Comparison of ENCODE assay signal across 2 cellular contexts in the genomic region with DNA sequence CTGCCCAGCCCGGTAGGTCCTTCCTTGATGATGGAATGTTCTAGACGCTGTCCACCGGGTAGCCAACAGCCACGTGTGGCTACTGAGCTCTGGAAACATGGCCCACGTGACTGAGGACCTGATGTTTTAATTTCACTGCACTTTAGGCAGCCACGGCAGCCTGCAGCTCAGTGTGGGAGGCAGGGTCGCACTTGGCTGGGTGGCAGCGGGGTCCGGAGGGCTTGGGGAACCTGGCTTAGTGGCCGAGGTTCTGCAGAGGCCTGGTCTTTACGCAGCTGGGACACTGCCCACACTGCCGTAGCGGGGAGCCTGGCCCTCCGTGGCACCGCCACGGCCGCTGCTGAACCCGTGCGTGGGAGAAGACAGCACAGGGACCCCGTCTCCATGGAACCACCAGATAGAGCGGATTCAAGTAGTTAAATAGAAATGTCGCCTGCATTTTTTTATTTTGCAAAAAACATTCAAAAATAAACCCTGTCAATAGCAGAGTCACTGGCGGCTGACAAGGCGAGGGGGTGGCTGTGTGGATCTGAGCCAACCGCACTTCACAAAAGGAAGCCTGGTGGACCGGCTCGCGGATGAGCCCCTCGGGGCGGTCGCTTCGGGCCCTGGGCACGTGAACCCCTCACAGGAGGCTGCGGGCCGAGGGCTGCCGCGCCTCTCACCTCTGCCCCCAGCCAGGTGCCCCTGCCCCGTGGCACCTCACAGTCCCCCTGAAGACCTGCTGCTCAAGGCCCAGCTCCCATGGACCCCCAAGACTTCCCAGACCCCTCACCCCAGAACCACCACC.
TF ChIP-seq lines count a peak whose summit lies in the region.

No MANE protein-coding gene starts in this region.

TF ChIP-seq in Ishikawa, 13 proteins besides CTCF, POLR2A, EP300 and RAD21:
- TF ChIP-seq, protein P1, sequence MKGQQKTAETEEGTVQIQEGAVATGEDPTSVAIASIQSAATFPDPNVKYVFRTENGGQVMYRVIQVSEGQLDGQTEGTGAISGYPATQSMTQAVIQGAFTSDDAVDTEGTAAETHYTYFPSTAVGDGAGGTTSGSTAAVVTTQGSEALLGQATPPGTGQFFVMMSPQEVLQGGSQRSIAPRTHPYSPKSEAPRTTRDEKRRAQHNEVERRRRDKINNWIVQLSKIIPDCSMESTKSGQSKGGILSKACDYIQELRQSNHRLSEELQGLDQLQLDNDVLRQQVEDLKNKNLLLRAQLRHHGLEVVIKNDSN (IDR thresholded peaks at IDR 0.05), result peak; percentile 50; the same call in 1 of the 2 replicates
- TF ChIP-seq MAX (IDR thresholded peaks at IDR 0.05) (peak; percentile 48; the same call in 1 of the 2 replicates), NFIC (IDR thresholded peaks at IDR 0.05) (no peak)
TF ChIP-seq in Ishikawa: peak in this region for 2.

TF ChIP-seq in H1, 55 proteins besides CTCF, POLR2A, EP300 and RAD21:
- TF ChIP-seq NRF1 (IDR thresholded peaks at IDR 0.05; ENCODE audit: low read depth, low read length) (no peak), MAFK (IDR thresholded peaks at IDR 0.05; ENCODE audit: low read depth, low read length) (no peak), CBX8 (IDR thresholded peaks at IDR 0.05; ENCODE audit: borderline replicate concordance, low read depth, low read length) (no peak), YY1 (IDR thresholded peaks at IDR 0.05; ENCODE audit: low read depth, low read length) (no peak), CHD1 (IDR thresholded peaks at IDR 0.05; ENCODE audit: low read depth, low read length) (no peak), GABPA (IDR thresholded peaks at IDR 0.05; ENCODE audit: borderline replicate concordance, insufficient read depth, low read length) (no peak), BACH1 (IDR thresholded peaks at IDR 0.05; ENCODE audit: low read length) (no peak), TAF7 (optimal IDR thresholded peaks at IDR 0.05; ENCODE audit: borderline replicate concordance, low read depth, low read length) (no peak), EZH2 (IDR thresholded peaks at IDR 0.05; ENCODE audit: low read depth, low read length, severe bottlenecking) (no peak), BRCA1 (IDR thresholded peaks at IDR 0.05; ENCODE audit: low read depth, low read length) (no peak), SUZ12 (IDR thresholded peaks at IDR 0.05; ENCODE audit: low read length) (no peak), SAP30 (IDR thresholded peaks at IDR 0.05; ENCODE audit: insufficient read depth, insufficient replicate concordance, low read length) (no peak), RXRA (IDR thresholded peaks at IDR 0.05; ENCODE audit: insufficient read depth, low read depth, low read length) (no peak), CHD2 (IDR thresholded peaks at IDR 0.05; ENCODE audit: low read length) (no peak), ASH2L (IDR thresholded peaks at IDR 0.05; ENCODE audit: low read length) (no peak), RNF2 (IDR thresholded peaks at IDR 0.05; ENCODE audit: borderline replicate concordance, low read depth, low read length, missing control alignments, poor library complexity, severe bottlenecking) (no peak), TCF12 (IDR thresholded peaks at IDR 0.05; ENCODE audit: low read depth, low read length) (no peak)
TF ChIP-seq in H1: peak in this region for 0.
